In the genomic region with DNA sequence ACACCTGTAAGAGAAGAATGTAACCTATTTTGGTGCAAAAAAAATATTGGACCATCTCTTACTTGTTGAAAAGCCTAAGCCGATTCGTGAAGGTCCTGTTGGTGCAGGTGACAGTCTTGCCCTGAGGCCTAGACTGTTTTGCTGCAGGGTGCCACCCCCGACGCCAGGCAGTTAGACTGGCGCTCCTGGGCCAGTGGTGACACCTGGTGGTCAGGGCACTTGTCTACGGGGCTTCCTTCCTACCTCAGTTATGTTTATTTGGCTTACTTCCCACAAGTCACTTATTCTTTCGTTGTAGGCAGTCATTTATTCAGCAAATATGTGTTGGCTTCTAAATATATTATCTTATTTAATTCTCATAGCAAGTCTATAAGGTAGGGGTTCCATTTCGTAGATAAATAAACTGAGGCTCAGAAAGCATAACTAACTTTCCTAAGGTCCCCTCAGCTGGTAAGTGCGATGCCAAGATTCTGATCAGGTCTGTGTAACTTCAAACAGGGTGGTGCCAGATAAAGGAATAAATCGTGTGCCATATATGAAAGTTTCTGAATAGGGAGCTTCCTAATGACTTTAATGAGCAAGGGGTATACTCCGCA, we compare ENCODE assay signal across 8 cellular contexts. TPM values are rescaled to one million over a fixed set of nuclear protein-coding genes. Genes with fewer than 3 reads are reported as not detected.
A peak's percentile ranks its signal among the peaks of the same experiment; 100 is the strongest.
DNase-seq lines count a peak whose midpoint lies in the region; ATAC-seq and TF ChIP-seq lines count a peak whose summit lies in the region.

No MANE protein-coding gene starts in this region.

- H3K27me3 Mint-ChIP-seq in Calu3 (ENCODE audit: unreplicated experiment) = no peaks in the 10 kb centered on the region

- intact Hi-C loops in Calu3 (cut with micrococcal nuclease; ENCODE audit: unreplicated experiment) = loop anchor here (1.0 to 2.0 kb wide), 3 partner anchors 23 to 81 kb away; no protein-coding TSS in a partner anchor

- peak; percentile 43 for ATAC-seq in GM19468 (IDR thresholded peaks at IDR 0.05; ENCODE audit: extremely low read depth, unreplicated experiment)

- H3K9me3 Mint-ChIP-seq in Calu3 (ENCODE audit: low read depth, unreplicated experiment) = no peaks in the 10 kb centered on the region

- H3K4me3 ChIP-seq in HL-60 (replicated peaks; ENCODE audit: insufficient read depth, low read length) (no peak overlapping the region), fibroblast of the aortic adventitia (ENCODE audit: low read depth, low read length) (peak overlapping the region; percentile 92), rectal smooth muscle tissue (ENCODE audit: low read length) (peak overlapping the region; percentile 28)

- BruUV-seq in Calu3 (replicated peaks; lab: Mats Ljungman, UMichigan) = TSS peak; percentile 39

- H3K36me3 ChIP-seq in rectal smooth muscle tissue (ENCODE audit: control insufficient read depth, insufficient read depth, low read length) = no peaks in the 10 kb centered on the region

- H3K4me1 Mint-ChIP-seq in Calu3 (ENCODE audit: low read depth, unreplicated experiment) = no peaks in the 10 kb centered on the region

- no peak overlapping the region; the same call in 1 of the 2 replicates for H3K27ac ChIP-seq in HL-60 (replicated peaks)
- no peak overlapping the region for H3K27ac ChIP-seq in rectal smooth muscle tissue (ENCODE audit: low read depth, low read length)

- CTCF ChIA-PET in Calu3 (lab: Charles Lee) = interaction anchor here (2.4 kb wide), 1 partner anchor 50 kb away, joined by 11 read pairs; no protein-coding TSS in a partner anchor

- DNase-seq in Calu3 = peak; percentile 85
- peak; percentile 57 to 84 for DNase-seq in HL-60 (ENCODE audit: low read depth in 1 of 2, low spot score in 1 of 2)
- DNase-seq in OCI-M1 (lab: John Stamatoyannopoulos, UW) = peak; percentile 89
- peak; percentile 74 for DNase-seq in activated T-cell treated with anti-CD3 and anti-CD28 coated beads for 48 hours (ENCODE audit: low read depth)
- DNase-seq in fibroblast of the aortic adventitia (ENCODE audit: low read depth) = peak; percentile 27
- DNase-seq in NCI-H1930 (lab: John Stamatoyannopoulos, UW) = no peak

- no peak overlapping the region for H3K9ac ChIP-seq in rectal smooth muscle tissue (ENCODE audit: low read length)

- no peak overlapping the region for H3K27ac Mint-ChIP-seq in Calu3 (ENCODE audit: unreplicated experiment)

- peaks cover 8% of the 10 kb centered on the region for H3K36me3 Mint-ChIP-seq in Calu3 (ENCODE audit: insufficient read depth, unreplicated experiment)

- no peak overlapping the region for H3K4me3 Mint-ChIP-seq in Calu3 (ENCODE audit: low read depth, unreplicated experiment)

- H3K4me1 ChIP-seq in rectal smooth muscle tissue (ENCODE audit: control insufficient read depth, insufficient read depth, low read length) = peaks cover 7% of the 10 kb centered on the region

- no peaks in the 10 kb centered on the region for H3K27me3 ChIP-seq in HL-60 (ENCODE audit: insufficient read depth, poor library complexity, severe bottlenecking)
- no peaks in the 10 kb centered on the region for H3K27me3 ChIP-seq in rectal smooth muscle tissue (ENCODE audit: control insufficient read depth, insufficient read depth, low read length)

- peak; percentile 62 for TF ChIP-seq CTCF in Calu3 (IDR thresholded peaks at IDR 0.05; ENCODE audit: unreplicated experiment)
- TF ChIP-seq CTCF in HL-60 (IDR thresholded peaks at IDR 0.05; ENCODE audit: insufficient read depth, low read length) = peak; percentile 72
- TF ChIP-seq CTCF in fibroblast of the aortic adventitia (IDR thresholded peaks at IDR 0.05; ENCODE audit: insufficient read depth, low read length) = peak; percentile 51

RNA-seq across cellular contexts. Expression of gene EEIG2, which starts 1.9 kb away (rescaled TPM):
- total RNA-seq in Calu3 (2022) (7.9 and 13.6 TPM in 2 replicates), fibroblast of the aortic adventitia (ENCODE audit: low replicate concordance) (37.9 and 51.1 TPM in 2 replicates)

Comparison
In these comparisons a context has a peak if more than half of its experiments do, and no peak if none do; other contexts are left out.
1. DNase-seq: peak in Calu3 (single experiment), HL-60 (2 of 2), OCI-M1 (single experiment), activated T-cell treated with anti-CD3 and anti-CD28 coated beads for 48 hours (single experiment) and fibroblast of the aortic adventitia (single experiment); none in NCI-H1930 (0 of 2).
2. Peak in every context shown above with its lines, with median percentiles within 50 percentile points of each other: CTCF ChIP-seq.